8 cellular contexts compared by ENCODE assay signal in genomic region chr12:6550294-6551062, GRCh38. TPM values are rescaled to one million over a fixed set of nuclear protein-coding genes. Genes with fewer than 3 reads are reported as not detected.
A peak's percentile ranks its signal among the peaks of the same experiment; 100 is the strongest.
DNase-seq lines count a peak whose midpoint lies in the region; ATAC-seq and TF ChIP-seq lines count a peak whose summit lies in the region.
"Had no signal": no experiment of that assay in that cellular context is flagged by ENCODE, and none has a peak within 500 bp of the region (broad histone marks: within the 10 kb centered on the region; RNA-seq: fewer than 3 reads in every experiment).

No MANE protein-coding gene starts in this region.

- H3K36me3 Mint-ChIP-seq in dendritic cell treated with granulocyte-macrophage colony-stimulating factor and Interleukin-4, amounts not matched to agents 40 ng/mL and 50 ng/mL, for 4 days (ENCODE audit: low read depth) = peaks cover 91% of the 10 kb centered on the region

- TF ChIP-seq CTCF in HL-60 (IDR thresholded peaks at IDR 0.05; ENCODE audit: insufficient read depth, low read length) = no peak
- no peak for TF ChIP-seq CTCF in GM20000 (IDR thresholded peaks at IDR 0.05; ENCODE audit: extremely low read depth, missing control alignments)

- peak overlapping the region; percentile 87 for H3K27ac ChIP-seq in HL-60 (replicated peaks)

- ATAC-seq in HG03108 (IDR thresholded peaks at IDR 0.05; ENCODE audit: unreplicated experiment) = no peak

- H3K27me3 ChIP-seq in HL-60 (ENCODE audit: insufficient read depth, poor library complexity, severe bottlenecking) = no peaks in the 10 kb centered on the region

- H3K27ac Mint-ChIP-seq in dendritic cell treated with granulocyte-macrophage colony-stimulating factor and Interleukin-4, amounts not matched to agents 40 ng/mL and 50 ng/mL, for 4 days = peak overlapping the region; percentile 86

- intact Hi-C loops in dendritic cell treated with granulocyte-macrophage colony-stimulating factor and Interleukin-4, amounts not matched to agents 40 ng/mL and 50 ng/mL, for 4 days (cut with micrococcal nuclease) = no loop called here
- intact Hi-C loops in posterior vena cava (cut with DNase I) = no loop called here

- peak overlapping the region; percentile 53 for H3K4me3 ChIP-seq in HL-60 (replicated peaks; ENCODE audit: insufficient read depth, low read length)

- no peaks in the 10 kb centered on the region for H3K9me3 Mint-ChIP-seq in dendritic cell treated with granulocyte-macrophage colony-stimulating factor and Interleukin-4, amounts not matched to agents 40 ng/mL and 50 ng/mL, for 4 days
- H3K9me3 Mint-ChIP-seq: CD8-positive, alpha-beta memory T cell had no signal

- no peaks in the 10 kb centered on the region for H3K27me3 Mint-ChIP-seq in dendritic cell treated with granulocyte-macrophage colony-stimulating factor and Interleukin-4, amounts not matched to agents 40 ng/mL and 50 ng/mL, for 4 days

- DNase-seq in HL-60 (ENCODE audit: low read depth in 1 of 2, low spot score in 1 of 2) (peak; percentile 80 to 97), posterior vena cava (ENCODE audit: low spot score) (peak; percentile 87), GM20000 (ENCODE audit: low spot score) (no peak)
- no peak for DNase-seq in stimulated activated CD4-positive, alpha-beta T cell treated with anti-CD3 and anti-CD28 coated beads, Interleukin-1b, Interleukin-23, amount 100 ng/mL, for 48 hours
- DNase-seq: CD8-positive, alpha-beta memory T cell; NCI-H1105 had no signal

- H3K4me3 Mint-ChIP-seq in dendritic cell treated with granulocyte-macrophage colony-stimulating factor and Interleukin-4, amounts not matched to agents 40 ng/mL and 50 ng/mL, for 4 days = peak overlapping the region; percentile 61

- peaks cover 80% of the 10 kb centered on the region for H3K4me1 Mint-ChIP-seq in dendritic cell treated with granulocyte-macrophage colony-stimulating factor and Interleukin-4, amounts not matched to agents 40 ng/mL and 50 ng/mL, for 4 days (ENCODE audit: low read depth)

RNA-seq across cellular contexts. Expression of gene IFFO1, which starts 5.4 kb away (rescaled TPM):
- total RNA-seq in posterior vena cava = 10 to 100 TPM; 26.4 to 33.0 TPM

RNA-seq across cellular contexts. Expression of gene GAPDH, which starts 16.2 kb away (rescaled TPM):
- total RNA-seq in posterior vena cava = 1,000 to 10,000 TPM; 2,037 to 2,666 TPM

RNA-seq across cellular contexts. Expression of gene NOP2, which starts 17.6 kb away (rescaled TPM):
- 10 to 100 TPM; 18.6 to 27.1 TPM for total RNA-seq in posterior vena cava

RNA-seq across cellular contexts. Expression of gene NCAPD2, which starts 56.6 kb away (rescaled TPM):
- total RNA-seq in posterior vena cava = 10 to 100 TPM; 14.4 to 16.3 TPM

RNA-seq across cellular contexts. Expression of gene CHD4, which starts 56.7 kb away (rescaled TPM):
- total RNA-seq in posterior vena cava = 100 to 1,000 TPM; 160 to 169 TPM

Comparison
In these comparisons a context has a peak if more than half of its experiments do, and no peak if none do; other contexts are left out.
1. DNase-seq: peak in HL-60 (2 of 2) and posterior vena cava (single experiment); none in GM20000 (single experiment) and stimulated activated CD4-positive, alpha-beta T cell treated with anti-CD3 and anti-CD28 coated beads, Interleukin-1b, Interleukin-23, amount 100 ng/mL, for 48 hours (single experiment).